ENCODE assay signal across 1 cellular context in genomic region chr4:176795441-176795840, GRCh38.
TF ChIP-seq lines count a peak whose summit lies in the region.

No MANE protein-coding gene starts in this region.

TF ChIP-seq in IMR-90, 13 proteins besides CTCF, POLR2A, EP300 and RAD21:
- TF ChIP-seq SMC3 (IDR thresholded peaks at IDR 0.05; ENCODE audit: low read depth, low read length): no peak
- TF ChIP-seq ELK1 (IDR thresholded peaks at IDR 0.05; ENCODE audit: borderline replicate concordance, low read depth, low read length): no peak
- TF ChIP-seq BHLHE40 (IDR thresholded peaks at IDR 0.05; ENCODE audit: low read depth, low read length): no peak
- no peak for TF ChIP-seq CHD1 (IDR thresholded peaks at IDR 0.05; ENCODE audit: low read depth, low read length)
- TF ChIP-seq MAFK (IDR thresholded peaks at IDR 0.05; ENCODE audit: low read depth, low read length): no peak
- TF ChIP-seq USF2 (IDR thresholded peaks at IDR 0.05; ENCODE audit: low read depth, low read length): no peak
- TF ChIP-seq MAZ (IDR thresholded peaks at IDR 0.05; ENCODE audit: borderline replicate concordance, low read depth, low read length): no peak
- TF ChIP-seq NFE2L2 (IDR thresholded peaks at IDR 0.05; ENCODE audit: low read depth, low read length): no peak
- no peak for TF ChIP-seq RFX5 (IDR thresholded peaks at IDR 0.05; ENCODE audit: low read depth, low read length)
- no peak for TF ChIP-seq MXI1 (IDR thresholded peaks at IDR 0.05; ENCODE audit: borderline replicate concordance, low read depth, low read length)
- TF ChIP-seq FOS (IDR thresholded peaks at IDR 0.05; ENCODE audit: low read depth, low read length): no peak
- TF ChIP-seq RCOR1 (IDR thresholded peaks at IDR 0.05; ENCODE audit: insufficient replicate concordance, low read length): no peak
